ENCODE assay signal across 20 cellular contexts in genomic region chr6:74066168-74066871, GRCh38.
DNase-seq lines count a peak whose midpoint lies in the region; ATAC-seq and TF ChIP-seq lines count a peak whose summit lies in the region.
"Had no signal": no experiment of that assay in that cellular context is flagged by ENCODE, and none has a peak within 500 bp of the region (broad histone marks: within the 10 kb centered on the region; RNA-seq: fewer than 3 reads in every experiment).

No MANE protein-coding gene starts in this region.

- H3K9me3 ChIP-seq in heart left ventricle, result no peaks in the 10 kb centered on the region
- H3K9me3 ChIP-seq: adrenal gland, gastrocnemius medialis had no signal

- peaks cover 22% of the 10 kb centered on the region for H3K4me1 Mint-ChIP-seq in osteocyte (ENCODE audit: unreplicated experiment)
- H3K4me1 Mint-ChIP-seq: CD4-positive, CD25-positive, alpha-beta regulatory T cell; nephron progenitor cell had no signal

- H3K4me1 ChIP-seq in heart left ventricle, result no peaks in the 10 kb centered on the region
- H3K4me1 ChIP-seq: adrenal gland, gastrocnemius medialis had no signal

- H3K36me3 ChIP-seq in heart left ventricle (no peaks in the 10 kb centered on the region), brain microvascular endothelial cell (replicated peaks) (no peaks in the 10 kb centered on the region)
- H3K36me3 ChIP-seq: adrenal gland, gastrocnemius medialis, WERI-Rb-1 had no signal

- CTCF ChIA-PET in GM10248 (lab: Yijun Ruan, JAX), result interaction anchor here (1.8 kb wide), 1 partner anchor 29 kb away, joined by 5 read pairs; no protein-coding TSS in a partner anchor

- no peak overlapping the region for H3K27ac Mint-ChIP-seq in osteocyte (ENCODE audit: unreplicated experiment)
- H3K27ac Mint-ChIP-seq: CD4-positive, CD25-positive, alpha-beta regulatory T cell; nephron progenitor cell had no signal

- 69 to 77% (median 72%) methylated on average over 10 of the region's 10 CpGs for WGBS in heart left ventricle, 4 donors

- peak in 3 of 4 donors; percentile 49 to 81 (median 55) for ATAC-seq in heart left ventricle
- ATAC-seq: gastrocnemius medialis, left colon had no signal

- DNase-seq in heart left ventricle (no peak), cardiac septum (ENCODE audit: low spot score) (no peak), brain microvascular endothelial cell (peak; percentile 92), fibroblast of pulmonary artery (ENCODE audit: low read depth) (peak; percentile 61), smooth muscle cell of the brain vasculature (ENCODE audit: low read depth, low spot score) (peak; percentile 21), DMS79 treated with DMSO at 0.1 percent for 48 hours (lab: John Stamatoyannopoulos, UW) (no peak), osteocyte (ENCODE audit: extremely low spot score, unreplicated experiment) (no peak), GM10248 (ENCODE audit: extremely low spot score) (no peak)
- DNase-seq: activated CD8-positive, alpha-beta memory T cell treated with anti-CD3 and anti-CD28 coated beads, Interleukin-2, amount 50 U/mL, for 48 hours; activated effector memory CD4-positive, alpha-beta T cell treated with anti-CD3 and anti-CD28 coated beads, Interleukin-2, amount 50 U/mL, for 16 hours; adrenal gland; CD4-positive, CD25-positive, alpha-beta regulatory T cell; DMS53; gastrocnemius medialis; left colon; NCI-H1417; NCI-H524; nephron progenitor cell; SIG-M5; WERI-Rb-1 had no signal

- H3K4me3 ChIP-seq in heart left ventricle (no peak overlapping the region), brain microvascular endothelial cell (ENCODE audit: low read depth, low read length) (no peak overlapping the region), fibroblast of pulmonary artery (replicated peaks; ENCODE audit: low read depth, low read length) (no peak overlapping the region)
- H3K4me3 ChIP-seq: adrenal gland, gastrocnemius medialis had no signal

- no peaks in the 10 kb centered on the region for H3K36me3 Mint-ChIP-seq in osteocyte (ENCODE audit: unreplicated experiment)
- H3K36me3 Mint-ChIP-seq: CD4-positive, CD25-positive, alpha-beta regulatory T cell had no signal

- H3K27me3 Mint-ChIP-seq in osteocyte (ENCODE audit: unreplicated experiment), result no peaks in the 10 kb centered on the region

- TF ChIP-seq CTCF in heart left ventricle (IDR thresholded peaks at IDR 0.05), result no peak
- TF ChIP-seq CTCF in brain microvascular endothelial cell (IDR thresholded peaks at IDR 0.05; ENCODE audit: low read depth, low read length, missing control alignments), result no peak
- TF ChIP-seq CTCF in fibroblast of pulmonary artery (IDR thresholded peaks at IDR 0.05; ENCODE audit: low read length, missing control alignments), result no peak
- no peak for TF ChIP-seq CTCF in osteocyte (IDR thresholded peaks at IDR 0.05)
- TF ChIP-seq CTCF in GM10248 (IDR thresholded peaks at IDR 0.05; ENCODE audit: control extremely low read depth, extremely low read depth, low read depth, missing control alignments), result no peak

- peak overlapping the region in 3 of 12 donors; percentile 8 to 43 (median 36) for H3K27ac ChIP-seq in heart left ventricle
- H3K27ac ChIP-seq in brain microvascular endothelial cell, result peak overlapping the region; percentile 95
- H3K27ac ChIP-seq: adrenal gland, gastrocnemius medialis, WERI-Rb-1 had no signal

- in situ Hi-C loops in brain microvascular endothelial cell (cut with HindIII; ENCODE audit: low pct_ligation_motif_present, low sequenced_read_pairs), result no loop called here

- TF ChIP-seq POLR2A in heart left ventricle (IDR thresholded peaks at IDR 0.05), result no peak

- H3K4me3 Mint-ChIP-seq in osteocyte (ENCODE audit: unreplicated experiment), result no peak overlapping the region
- H3K4me3 Mint-ChIP-seq: CD4-positive, CD25-positive, alpha-beta regulatory T cell; nephron progenitor cell had no signal

- POLR2A ChIA-PET in GM10248 (lab: Yijun Ruan, JAX), result no interaction called here

- H3K9me3 Mint-ChIP-seq in osteocyte (ENCODE audit: unreplicated experiment), result peaks cover 5% of the 10 kb centered on the region
- H3K9me3 Mint-ChIP-seq: CD4-positive, CD25-positive, alpha-beta regulatory T cell; nephron progenitor cell had no signal

- intact Hi-C loops in heart left ventricle (cut with DNase I), result no loop called here
- intact Hi-C loops in cardiac septum (cut with DNase I), result no loop called here

- H3K27me3 ChIP-seq in heart left ventricle, result no peaks in the 10 kb centered on the region
- no peaks in the 10 kb centered on the region for H3K27me3 ChIP-seq in brain microvascular endothelial cell (replicated peaks)
- H3K27me3 ChIP-seq: adrenal gland, gastrocnemius medialis had no signal

Comparison
In these comparisons a context has a peak if more than half of its experiments do, and no peak if none do; other contexts are left out.
1. DNase-seq: peak in brain microvascular endothelial cell (single experiment), fibroblast of pulmonary artery (single experiment) and smooth muscle cell of the brain vasculature (single experiment); none in heart left ventricle (0 of 5), cardiac septum (single experiment), DMS79 treated with DMSO at 0.1 percent for 48 hours (single experiment), osteocyte (single experiment) and GM10248 (single experiment).